12 cellular contexts compared by ENCODE assay signal in the genomic region with DNA sequence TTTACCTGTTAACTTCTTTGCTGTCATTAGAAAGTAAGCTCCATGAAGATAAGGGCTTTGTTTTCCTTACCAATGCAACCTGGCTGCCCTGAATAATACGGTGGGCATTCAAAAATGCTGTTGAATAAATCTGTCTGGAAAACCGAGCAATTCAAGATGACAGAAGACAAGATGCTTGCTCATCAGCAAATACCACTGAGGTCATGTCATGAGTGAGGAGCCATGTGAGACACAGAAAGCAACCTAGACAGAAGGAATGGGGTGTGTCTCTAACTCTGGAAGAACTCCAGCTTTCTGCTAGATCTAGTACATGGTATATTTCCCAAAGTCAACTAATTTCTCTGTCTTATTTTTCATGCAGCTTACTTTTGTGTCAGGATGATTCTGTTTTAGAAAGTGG.
DNase-seq lines count a peak whose midpoint lies in the region; ATAC-seq, FAIRE-seq and TF ChIP-seq lines count a peak whose summit lies in the region.
"Had no signal": no experiment of that assay in that cellular context is flagged by ENCODE, and none has a peak within 500 bp of the region (broad histone marks: within the 10 kb centered on the region; RNA-seq: fewer than 3 reads in every experiment).

No MANE protein-coding gene starts in this region.

- peak; percentile 27 for DNase-seq in AG04450 (ENCODE audit: low read depth, low spot score)
- peak; percentile 90 for DNase-seq in HTR-8/SVneo (ENCODE audit: insufficient read length, low spot score)
- DNase-seq in cardiac fibroblast (ENCODE audit: low read depth in 2 of 2) = peak; percentile 63 to 91
- DNase-seq in mesendoderm = peak; percentile 62
- DNase-seq in NCI-H2029 (lab: John Stamatoyannopoulos, UW) = no peak
- DNase-seq in GM19240 (ENCODE audit: insufficient read length, low spot score) = no peak
- no peak for DNase-seq in stimulated activated CD4-positive, alpha-beta T cell treated with anti-CD3 and anti-CD28 coated beads, Interleukin-4, amount 100 ng/mL, for 1 hour
- DNase-seq: NCI-H1417 treated with DMSO at 0.1 percent for 48 hours; Peyer's patch; stimulated activated naive CD4-positive, alpha-beta T cell treated with Interleukin-2 at 50 U/mL for 16 hours had no signal

- no peak overlapping the region for H3K4ac ChIP-seq in mesendoderm (ENCODE audit: low read depth, low read length)

- H3K4me3 ChIP-seq in AG04450 (ENCODE audit: low read depth, low read length) = no peak overlapping the region
- H3K4me3 ChIP-seq in cardiac fibroblast (replicated peaks in 1 of 2; ENCODE audit: low read depth in 2 of 2, low read length in 2 of 2) = no peak overlapping the region
- H3K4me3 ChIP-seq in mesendoderm (ENCODE audit: low read length) = no peak overlapping the region
- H3K4me3 ChIP-seq: Peyer's patch had no signal

- no peak overlapping the region for H4K5ac ChIP-seq in mesendoderm (ENCODE audit: low read length)

- H4K8ac ChIP-seq in mesendoderm (ENCODE audit: low read depth, low read length) = no peak overlapping the region

- TF ChIP-seq CTCF in AG04450 (IDR thresholded peaks at IDR 0.05; ENCODE audit: low read depth, low read length) (no peak), cardiac fibroblast (IDR thresholded peaks at IDR 0.05; ENCODE audit: low read depth, low read length) (no peak)

- H3K9ac ChIP-seq in mesendoderm (ENCODE audit: low read length) = no peak overlapping the region

- no peak overlapping the region for H2BK120ac ChIP-seq in mesendoderm (ENCODE audit: low read depth, low read length)

- H3K36me3 ChIP-seq in mesendoderm (ENCODE audit: control insufficient read depth, insufficient read depth, low read length) = no peaks in the 10 kb centered on the region

- ATAC-seq in HG02973 (IDR thresholded peaks at IDR 0.05; ENCODE audit: unreplicated experiment) = no peak

- no peaks in the 10 kb centered on the region for H3K79me2 ChIP-seq in mesendoderm (ENCODE audit: control insufficient read depth, insufficient read depth, low read length)

- H3K23ac ChIP-seq in mesendoderm (ENCODE audit: low read length) = no peak overlapping the region

- peak; percentile 98 for FAIRE-seq in HTR-8/SVneo (lab: Jason Lieb, UNC)
- FAIRE-seq: endothelial cell of umbilical vein had no signal

- no peaks in the 10 kb centered on the region for H3K27me3 ChIP-seq in AG04450 (ENCODE audit: control insufficient read depth, insufficient read depth, low read length)
- no peaks in the 10 kb centered on the region for H3K27me3 ChIP-seq in mesendoderm (ENCODE audit: insufficient read depth, low read length, poor library complexity)
- H3K27me3 ChIP-seq: Peyer's patch had no signal

- H3K27ac ChIP-seq in AG04450 (ENCODE audit: low read depth, low read length) (no peak overlapping the region), mesendoderm (ENCODE audit: low read depth, low read length) (no peak overlapping the region)
- H3K27ac ChIP-seq: Peyer's patch had no signal

- peaks cover 4% of the 10 kb centered on the region for H3K79me1 ChIP-seq in mesendoderm (ENCODE audit: low read length)

- no peak overlapping the region for H2AK5ac ChIP-seq in mesendoderm (ENCODE audit: low read length)

- no peak overlapping the region for H3K18ac ChIP-seq in mesendoderm (ENCODE audit: low read length)

- H3K4me2 ChIP-seq in mesendoderm (ENCODE audit: low read length) = no peak overlapping the region

- no CpG with 5 or more reads among the region's 2 CpGs for WGBS in mesendoderm (ENCODE audit: extremely low coverage, insufficient coverage, low lambda C conversion rate)

- H3K4me1 ChIP-seq in mesendoderm (ENCODE audit: control insufficient read depth, low read depth, low read length) = no peaks in the 10 kb centered on the region
- H3K4me1 ChIP-seq: Peyer's patch had no signal

- no peak overlapping the region for H2BK15ac ChIP-seq in mesendoderm (replicated peaks; ENCODE audit: low read depth)

- H2BK5ac ChIP-seq in mesendoderm (ENCODE audit: low read length) = no peak overlapping the region

- no peak overlapping the region for H3K56ac ChIP-seq in mesendoderm (ENCODE audit: low read length)

- POLR2A ChIA-PET in AG04450 (lab: Yijun Ruan, JAX) = no interaction called here

- no peaks in the 10 kb centered on the region for H3K9me3 ChIP-seq in AG04450 (ENCODE audit: control insufficient read depth, insufficient read depth, low read length)
- H3K9me3 ChIP-seq: Peyer's patch had no signal

- CTCF ChIA-PET in AG04450 (lab: Charles Lee) = interaction anchor here (0.6 to 2.5 kb wide), 8 partner anchors 9 to 150 kb away, joined by 3 to 17 read pairs (median 5); a partner anchor contains a TSS

Comparison
In these comparisons a context has a peak if more than half of its experiments do, and no peak if none do; other contexts are left out.
1. DNase-seq: peak in AG04450 (single experiment), HTR-8/SVneo (single experiment), cardiac fibroblast (2 of 2) and mesendoderm (single experiment); none in NCI-H2029 (single experiment), GM19240 (single experiment) and stimulated activated CD4-positive, alpha-beta T cell treated with anti-CD3 and anti-CD28 coated beads, Interleukin-4, amount 100 ng/mL, for 1 hour (single experiment).